Comparison of ENCODE assay signal across 7 cellular contexts in genomic region chr7:151520419-151521229, GRCh38.
DNase-seq lines count a peak whose midpoint lies in the region; TF ChIP-seq lines count a peak whose summit lies in the region.

No MANE protein-coding gene starts in this region.

- TF ChIP-seq CTCF in GM20000 (IDR thresholded peaks at IDR 0.05; ENCODE audit: extremely low read depth, missing control alignments) (no peak), GM10248 (IDR thresholded peaks at IDR 0.05; ENCODE audit: control extremely low read depth, extremely low read depth, low read depth, missing control alignments) (no peak)

- no peaks in the 10 kb centered on the region for H3K9me3 Mint-ChIP-seq in activated naive CD4-positive, alpha-beta T cell treated with anti-CD3 and anti-CD28 coated beads, Interleukin-2, amount 10 ng/mL, durations not matched to agents 7 days and 5 days

- H3K27me3 Mint-ChIP-seq in activated naive CD4-positive, alpha-beta T cell treated with anti-CD3 and anti-CD28 coated beads, Interleukin-2, amount 10 ng/mL, durations not matched to agents 7 days and 5 days = peaks cover 36% of the 10 kb centered on the region

- POLR2A ChIA-PET in GM10248 (lab: Yijun Ruan, JAX) = interaction anchor here (1.6 kb wide), 1 partner anchor 18 kb away, joined by 5 read pairs; no protein-coding TSS in a partner anchor

- H3K36me3 Mint-ChIP-seq in activated naive CD4-positive, alpha-beta T cell treated with anti-CD3 and anti-CD28 coated beads, Interleukin-2, amount 10 ng/mL, durations not matched to agents 7 days and 5 days = peaks cover 17% of the 10 kb centered on the region

- CTCF ChIA-PET in activated naive CD4-positive, alpha-beta T cell treated with anti-CD3 and anti-CD28 coated beads, Interleukin-2, amount 10 ng/mL, durations not matched to agents 7 days and 5 days (lab: Charles Lee) = interaction anchor here (1.5 to 2.1 kb wide), 2 partner anchors 111 to 239 kb away, joined by 4 to 9 read pairs; no protein-coding TSS in a partner anchor
- CTCF ChIA-PET in GM10248 (lab: Yijun Ruan, JAX) = interaction anchor here (1.0 to 2.2 kb wide), 4 partner anchors 9 to 111 kb away, joined by 3 to 6 read pairs (median 4); no protein-coding TSS in a partner anchor

- H3K4me1 Mint-ChIP-seq in activated naive CD4-positive, alpha-beta T cell treated with anti-CD3 and anti-CD28 coated beads, Interleukin-2, amount 10 ng/mL, durations not matched to agents 7 days and 5 days = peaks cover 37% of the 10 kb centered on the region

- intact Hi-C loops in head of caudate nucleus (cut with DNase I) = no loop called here

- H3K27ac Mint-ChIP-seq in activated naive CD4-positive, alpha-beta T cell treated with anti-CD3 and anti-CD28 coated beads, Interleukin-2, amount 10 ng/mL, durations not matched to agents 7 days and 5 days = peak overlapping the region; percentile 98

- peak; percentile 37 for DNase-seq in GM20000 (ENCODE audit: low spot score)
- DNase-seq in NCI-H774 (lab: John Stamatoyannopoulos, UW) = peak; percentile 31
- DNase-seq in activated naive CD4-positive, alpha-beta T cell treated with anti-CD3 and anti-CD28 coated beads, Interleukin-2, amount 10 ng/mL, durations not matched to agents 7 days and 5 days = peak; percentile 61
- DNase-seq in head of caudate nucleus = peak in 40 of 42 donors; percentile 25 to 78 (median 59)
- peak; percentile 23 for DNase-seq in pons (ENCODE audit: low spot score)
- DNase-seq in Kasumi-1 (lab: John Stamatoyannopoulos, UW) = no peak
- DNase-seq in GM10248 (ENCODE audit: extremely low spot score) = no peak

- peak overlapping the region; percentile 86 for H3K4me3 Mint-ChIP-seq in activated naive CD4-positive, alpha-beta T cell treated with anti-CD3 and anti-CD28 coated beads, Interleukin-2, amount 10 ng/mL, durations not matched to agents 7 days and 5 days

Comparison
In these comparisons a context has a peak if more than half of its experiments do, and no peak if none do; other contexts are left out.
1. DNase-seq: peak in GM20000 (single experiment), NCI-H774 (single experiment), activated naive CD4-positive, alpha-beta T cell treated with anti-CD3 and anti-CD28 coated beads, Interleukin-2, amount 10 ng/mL, durations not matched to agents 7 days and 5 days (single experiment), head of caudate nucleus (40 of 42) and pons (single experiment); none in Kasumi-1 (0 of 2) and GM10248 (single experiment).